In the genomic region with DNA sequence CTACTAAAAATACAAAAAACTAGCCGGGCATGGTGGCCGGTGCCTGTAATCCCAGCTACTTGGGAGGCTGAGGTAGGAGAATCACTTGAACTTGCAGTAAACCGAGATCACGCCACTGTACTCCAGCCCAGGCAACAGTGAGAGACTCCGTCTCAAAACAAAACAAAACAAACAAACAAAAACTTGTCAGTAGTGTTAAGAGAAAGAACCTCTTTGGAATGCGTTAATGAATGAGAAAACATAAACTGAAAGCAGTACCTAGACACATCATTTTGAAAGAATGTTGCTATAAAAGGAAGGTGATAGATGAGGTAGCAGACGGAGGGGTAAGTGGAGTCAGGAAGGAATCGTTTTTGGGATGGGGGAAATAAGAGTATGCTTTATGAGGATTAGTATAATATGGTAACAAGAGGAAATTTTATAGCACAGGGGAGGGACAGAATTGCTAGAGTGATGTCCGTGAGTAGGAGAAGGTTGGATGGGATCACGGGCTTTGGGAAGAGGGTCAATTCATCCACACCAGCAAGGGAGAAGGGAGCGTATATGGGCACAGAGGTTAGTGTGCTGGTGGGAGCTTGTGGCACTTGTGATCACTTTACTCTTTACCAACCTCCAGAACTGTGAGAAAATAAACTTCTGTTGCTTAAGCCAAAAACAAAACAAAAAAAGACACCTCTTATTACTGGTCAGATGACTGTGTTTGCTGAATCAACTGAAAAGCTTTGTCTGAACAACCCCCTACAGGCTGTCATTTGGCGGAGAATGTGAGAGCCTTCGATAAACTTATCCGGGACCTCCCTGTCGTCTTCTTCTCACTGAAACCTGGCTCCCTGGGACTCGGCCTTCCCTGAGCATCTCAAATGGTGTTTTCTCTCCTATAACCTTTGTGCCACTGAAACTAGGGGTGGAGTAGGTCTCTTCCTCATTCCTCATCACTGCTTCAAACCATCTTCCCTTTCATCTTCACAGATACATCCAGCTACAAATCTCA, we compare ENCODE assay signal across 1 cellular context.
TF ChIP-seq lines count a peak whose summit lies in the region.

No MANE protein-coding gene starts in this region.

TF ChIP-seq in K562, 482 proteins besides CTCF, POLR2A, EP300 and RAD21 (continued from another document):
- TF ChIP-seq TEAD4 (IDR thresholded peaks at IDR 0.05; ENCODE audit: low read length) (no peak), TEAD4 (CRISPR knock-in tag; IDR thresholded peaks at IDR 0.05; ENCODE audit: borderline replicate concordance) (no peak), RNF2 (IDR thresholded peaks at IDR 0.05) (0 out of 2 replicates have a peak, but pooled peaks have one; percentile 17), NFIX (CRISPR knock-in tag; IDR thresholded peaks at IDR 0.05; ENCODE audit: low read depth) (no peak), NCOA4 (IDR thresholded peaks at IDR 0.05; ENCODE audit: partially characterized antibody) (peak; percentile 48), ZBTB9 (CRISPR knock-in tag; IDR thresholded peaks at IDR 0.05) (no peak), TFAM (CRISPR knock-in tag; conservative IDR thresholded peaks at IDR 0.05) (no peak), TOE1 (IDR thresholded peaks at IDR 0.05; ENCODE audit: borderline replicate concordance) (0 out of 2 replicates have a peak, but pooled peaks have one; percentile 24), TOE1 (CRISPR knock-in tag; IDR thresholded peaks at IDR 0.05; ENCODE audit: borderline replicate concordance, low read depth) (no peak), ZNF133 (CRISPR knock-in tag; IDR thresholded peaks at IDR 0.05) (no peak), TCF7L2 (IDR thresholded peaks at IDR 0.05; ENCODE audit: low read depth, low read length) (no peak), RCOR1 (IDR thresholded peaks at IDR 0.05; ENCODE audit: borderline replicate concordance in 1 of 2, low read depth in 2 of 2, low read length in 2 of 2) (peak in 1 of 2 experiments; percentile 38; a peak in 1 of 4 replicates), CTBP1 (IDR thresholded peaks at IDR 0.05; ENCODE audit: borderline replicate concordance) (peak; percentile 43; the same call in 1 of the 2 replicates), ZBTB8A (IDR thresholded peaks at IDR 0.05; ENCODE audit: partially characterized antibody) (no peak), DPF2 (IDR thresholded peaks at IDR 0.05) (0 out of 2 replicates have a peak, but pooled peaks have one; percentile 9), ZFP36 (IDR thresholded peaks at IDR 0.05; ENCODE audit: low read depth, low read length, partially characterized antibody) (no peak), GTF3C2 (IDR thresholded peaks at IDR 0.05; ENCODE audit: borderline replicate concordance, extremely low read depth, insufficient read length) (no peak), ARID3B (CRISPR knock-in tag; IDR thresholded peaks at IDR 0.05; ENCODE audit: borderline replicate concordance) (no peak), CBFA2T3 (IDR thresholded peaks at IDR 0.05) (peak; percentile 54), EP400 (IDR thresholded peaks at IDR 0.05) (peak; percentile 22; the same call in 1 of the 2 replicates), HDAC3 (IDR thresholded peaks at IDR 0.05; ENCODE audit: borderline replicate concordance, partially characterized antibody) (no peak)
- TF ChIP-seq, protein P1, sequence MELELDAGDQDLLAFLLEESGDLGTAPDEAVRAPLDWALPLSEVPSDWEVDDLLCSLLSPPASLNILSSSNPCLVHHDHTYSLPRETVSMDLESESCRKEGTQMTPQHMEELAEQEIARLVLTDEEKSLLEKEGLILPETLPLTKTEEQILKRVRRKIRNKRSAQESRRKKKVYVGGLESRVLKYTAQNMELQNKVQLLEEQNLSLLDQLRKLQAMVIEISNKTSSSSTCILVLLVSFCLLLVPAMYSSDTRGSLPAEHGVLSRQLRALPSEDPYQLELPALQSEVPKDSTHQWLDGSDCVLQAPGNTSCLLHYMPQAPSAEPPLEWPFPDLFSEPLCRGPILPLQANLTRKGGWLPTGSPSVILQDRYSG (tag; conservative IDR thresholded peaks at IDR 0.05; ENCODE audit: low read depth), result no peak
- TF ChIP-seq, protein P2, sequence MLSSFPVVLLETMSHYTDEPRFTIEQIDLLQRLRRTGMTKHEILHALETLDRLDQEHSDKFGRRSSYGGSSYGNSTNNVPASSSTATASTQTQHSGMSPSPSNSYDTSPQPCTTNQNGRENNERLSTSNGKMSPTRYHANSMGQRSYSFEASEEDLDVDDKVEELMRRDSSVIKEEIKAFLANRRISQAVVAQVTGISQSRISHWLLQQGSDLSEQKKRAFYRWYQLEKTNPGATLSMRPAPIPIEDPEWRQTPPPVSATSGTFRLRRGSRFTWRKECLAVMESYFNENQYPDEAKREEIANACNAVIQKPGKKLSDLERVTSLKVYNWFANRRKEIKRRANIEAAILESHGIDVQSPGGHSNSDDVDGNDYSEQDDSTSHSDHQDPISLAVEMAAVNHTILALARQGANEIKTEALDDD (IDR thresholded peaks at IDR 0.05), result no peak
